In the genomic region with DNA sequence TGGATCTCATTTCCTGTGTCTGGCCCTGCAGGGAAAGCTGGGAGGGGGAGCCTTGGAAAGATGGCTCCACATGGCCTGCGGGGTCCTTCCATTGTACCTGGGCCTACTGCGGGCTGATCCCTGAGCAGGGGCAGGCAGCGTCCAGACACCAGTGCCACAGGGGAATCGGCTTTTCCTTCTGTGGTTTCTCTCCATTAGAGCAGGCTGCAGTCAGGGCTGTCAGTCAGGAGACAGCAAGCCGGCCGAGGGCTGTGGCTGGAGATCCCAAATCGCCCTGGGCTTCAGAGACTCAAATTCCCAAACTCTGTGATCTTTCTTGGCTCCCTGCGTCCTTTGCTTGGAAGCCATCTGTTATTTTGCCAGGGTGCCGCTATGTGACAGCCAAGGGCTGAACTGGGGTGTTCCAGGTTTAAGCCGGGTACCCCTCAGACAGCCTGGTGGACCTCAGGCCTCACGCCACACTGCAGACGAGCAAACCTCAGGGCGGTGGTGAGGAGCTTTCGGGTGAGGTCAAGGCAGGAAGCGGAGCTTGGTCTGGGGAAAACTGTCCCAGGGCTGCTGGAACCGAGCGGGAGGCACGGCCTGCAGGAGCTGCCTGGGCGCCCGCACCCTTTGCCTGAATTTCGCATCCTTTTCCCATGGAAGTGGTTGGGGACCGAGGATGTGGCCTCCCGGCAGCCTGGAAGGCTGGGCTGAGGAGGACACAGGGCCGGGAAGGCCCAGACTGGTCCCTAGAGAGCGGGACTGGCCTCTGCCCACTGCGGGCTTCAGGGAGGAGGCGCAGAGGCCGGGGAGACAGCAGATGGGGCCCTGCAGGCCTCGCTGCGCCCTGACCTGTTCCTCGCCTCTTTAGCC, we compare ENCODE assay signal across 1 cellular context.
TF ChIP-seq lines count a peak whose summit lies in the region.

No MANE protein-coding gene starts in this region.

TF ChIP-seq in HepG2, 621 proteins besides CTCF, POLR2A, EP300 and RAD21:
- TF ChIP-seq HNRNPLL (IDR thresholded peaks at IDR 0.05; ENCODE audit: low read depth, low read length, poor library complexity, severe bottlenecking) (no peak), ZNF225 (CRISPR knock-in tag; IDR thresholded peaks at IDR 0.05) (0 out of 2 replicates have a peak, but pooled peaks have one; percentile 24), KDM6A (CRISPR knock-in tag; IDR thresholded peaks at IDR 0.05; ENCODE audit: low read depth) (no peak), ZNF367 (CRISPR knock-in tag; IDR thresholded peaks at IDR 0.05; ENCODE audit: borderline replicate concordance) (no peak), ZNF274 (CRISPR knock-in tag; IDR thresholded peaks at IDR 0.05) (0 out of 2 replicates have a peak, but pooled peaks have one; percentile 41), ZNF543 (CRISPR knock-in tag; IDR thresholded peaks at IDR 0.05) (no peak), SP140L (CRISPR knock-in tag; IDR thresholded peaks at IDR 0.05; ENCODE audit: borderline replicate concordance) (no peak), ZFY (CRISPR knock-in tag; IDR thresholded peaks at IDR 0.05) (peak; percentile 35; the same call in 1 of the 2 replicates), ZBTB7A (CRISPR knock-in tag; IDR thresholded peaks at IDR 0.05) (no peak), PCBP2 (optimal IDR thresholded peaks at IDR 0.05; ENCODE audit: low read depth, low read length, poor library complexity, severe bottlenecking) (no peak)
- TF ChIP-seq, protein P1, sequence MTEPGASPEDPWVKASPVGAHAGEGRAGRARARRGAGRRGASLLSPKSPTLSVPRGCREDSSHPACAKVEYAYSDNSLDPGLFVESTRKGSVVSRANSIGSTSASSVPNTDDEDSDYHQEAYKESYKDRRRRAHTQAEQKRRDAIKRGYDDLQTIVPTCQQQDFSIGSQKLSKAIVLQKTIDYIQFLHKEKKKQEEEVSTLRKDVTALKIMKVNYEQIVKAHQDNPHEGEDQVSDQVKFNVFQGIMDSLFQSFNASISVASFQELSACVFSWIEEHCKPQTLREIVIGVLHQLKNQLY (CRISPR knock-in tag; IDR thresholded peaks at IDR 0.05): no peak
- TF ChIP-seq, protein P2, sequence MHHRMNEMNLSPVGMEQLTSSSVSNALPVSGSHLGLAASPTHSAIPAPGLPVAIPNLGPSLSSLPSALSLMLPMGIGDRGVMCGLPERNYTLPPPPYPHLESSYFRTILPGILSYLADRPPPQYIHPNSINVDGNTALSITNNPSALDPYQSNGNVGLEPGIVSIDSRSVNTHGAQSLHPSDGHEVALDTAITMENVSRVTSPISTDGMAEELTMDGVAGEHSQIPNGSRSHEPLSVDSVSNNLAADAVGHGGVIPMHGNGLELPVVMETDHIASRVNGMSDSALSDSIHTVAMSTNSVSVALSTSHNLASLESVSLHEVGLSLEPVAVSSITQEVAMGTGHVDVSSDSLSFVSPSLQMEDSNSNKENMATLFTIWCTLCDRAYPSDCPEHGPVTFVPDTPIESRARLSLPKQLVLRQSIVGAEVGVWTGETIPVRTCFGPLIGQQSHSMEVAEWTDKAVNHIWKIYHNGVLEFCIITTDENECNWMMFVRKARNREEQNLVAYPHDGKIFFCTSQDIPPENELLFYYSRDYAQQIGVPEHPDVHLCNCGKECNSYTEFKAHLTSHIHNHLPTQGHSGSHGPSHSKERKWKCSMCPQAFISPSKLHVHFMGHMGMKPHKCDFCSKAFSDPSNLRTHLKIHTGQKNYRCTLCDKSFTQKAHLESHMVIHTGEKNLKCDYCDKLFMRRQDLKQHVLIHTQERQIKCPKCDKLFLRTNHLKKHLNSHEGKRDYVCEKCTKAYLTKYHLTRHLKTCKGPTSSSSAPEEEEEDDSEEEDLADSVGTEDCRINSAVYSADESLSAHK (CRISPR knock-in tag; IDR thresholded peaks at IDR 0.05; ENCODE audit: borderline replicate concordance): no peak
- TF ChIP-seq, protein P3, sequence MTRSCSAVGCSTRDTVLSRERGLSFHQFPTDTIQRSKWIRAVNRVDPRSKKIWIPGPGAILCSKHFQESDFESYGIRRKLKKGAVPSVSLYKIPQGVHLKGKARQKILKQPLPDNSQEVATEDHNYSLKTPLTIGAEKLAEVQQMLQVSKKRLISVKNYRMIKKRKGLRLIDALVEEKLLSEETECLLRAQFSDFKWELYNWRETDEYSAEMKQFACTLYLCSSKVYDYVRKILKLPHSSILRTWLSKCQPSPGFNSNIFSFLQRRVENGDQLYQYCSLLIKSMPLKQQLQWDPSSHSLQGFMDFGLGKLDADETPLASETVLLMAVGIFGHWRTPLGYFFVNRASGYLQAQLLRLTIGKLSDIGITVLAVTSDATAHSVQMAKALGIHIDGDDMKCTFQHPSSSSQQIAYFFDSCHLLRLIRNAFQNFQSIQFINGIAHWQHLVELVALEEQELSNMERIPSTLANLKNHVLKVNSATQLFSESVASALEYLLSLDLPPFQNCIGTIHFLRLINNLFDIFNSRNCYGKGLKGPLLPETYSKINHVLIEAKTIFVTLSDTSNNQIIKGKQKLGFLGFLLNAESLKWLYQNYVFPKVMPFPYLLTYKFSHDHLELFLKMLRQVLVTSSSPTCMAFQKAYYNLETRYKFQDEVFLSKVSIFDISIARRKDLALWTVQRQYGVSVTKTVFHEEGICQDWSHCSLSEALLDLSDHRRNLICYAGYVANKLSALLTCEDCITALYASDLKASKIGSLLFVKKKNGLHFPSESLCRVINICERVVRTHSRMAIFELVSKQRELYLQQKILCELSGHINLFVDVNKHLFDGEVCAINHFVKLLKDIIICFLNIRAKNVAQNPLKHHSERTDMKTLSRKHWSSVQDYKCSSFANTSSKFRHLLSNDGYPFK (CRISPR knock-in tag; IDR thresholded peaks at IDR 0.05; ENCODE audit: borderline replicate concordance): 0 out of 2 replicates have a peak, but pooled peaks have one; percentile 1
- TF ChIP-seq, protein P4, sequence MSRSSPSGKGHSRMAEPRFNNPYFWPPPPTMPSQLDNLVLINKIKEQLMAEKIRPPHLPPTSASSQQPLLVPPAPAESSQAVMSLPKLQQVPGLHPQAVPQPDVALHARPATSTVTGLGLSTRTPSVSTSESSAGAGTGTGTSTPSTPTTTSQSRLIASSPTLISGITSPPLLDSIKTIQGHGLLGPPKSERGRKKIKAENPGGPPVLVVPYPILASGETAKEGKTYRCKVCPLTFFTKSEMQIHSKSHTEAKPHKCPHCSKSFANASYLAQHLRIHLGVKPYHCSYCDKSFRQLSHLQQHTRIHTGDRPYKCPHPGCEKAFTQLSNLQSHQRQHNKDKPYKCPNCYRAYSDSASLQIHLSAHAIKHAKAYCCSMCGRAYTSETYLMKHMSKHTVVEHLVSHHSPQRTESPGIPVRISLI (CRISPR knock-in tag; IDR thresholded peaks at IDR 0.05; ENCODE audit: borderline replicate concordance): no peak
- TF ChIP-seq, protein P5, sequence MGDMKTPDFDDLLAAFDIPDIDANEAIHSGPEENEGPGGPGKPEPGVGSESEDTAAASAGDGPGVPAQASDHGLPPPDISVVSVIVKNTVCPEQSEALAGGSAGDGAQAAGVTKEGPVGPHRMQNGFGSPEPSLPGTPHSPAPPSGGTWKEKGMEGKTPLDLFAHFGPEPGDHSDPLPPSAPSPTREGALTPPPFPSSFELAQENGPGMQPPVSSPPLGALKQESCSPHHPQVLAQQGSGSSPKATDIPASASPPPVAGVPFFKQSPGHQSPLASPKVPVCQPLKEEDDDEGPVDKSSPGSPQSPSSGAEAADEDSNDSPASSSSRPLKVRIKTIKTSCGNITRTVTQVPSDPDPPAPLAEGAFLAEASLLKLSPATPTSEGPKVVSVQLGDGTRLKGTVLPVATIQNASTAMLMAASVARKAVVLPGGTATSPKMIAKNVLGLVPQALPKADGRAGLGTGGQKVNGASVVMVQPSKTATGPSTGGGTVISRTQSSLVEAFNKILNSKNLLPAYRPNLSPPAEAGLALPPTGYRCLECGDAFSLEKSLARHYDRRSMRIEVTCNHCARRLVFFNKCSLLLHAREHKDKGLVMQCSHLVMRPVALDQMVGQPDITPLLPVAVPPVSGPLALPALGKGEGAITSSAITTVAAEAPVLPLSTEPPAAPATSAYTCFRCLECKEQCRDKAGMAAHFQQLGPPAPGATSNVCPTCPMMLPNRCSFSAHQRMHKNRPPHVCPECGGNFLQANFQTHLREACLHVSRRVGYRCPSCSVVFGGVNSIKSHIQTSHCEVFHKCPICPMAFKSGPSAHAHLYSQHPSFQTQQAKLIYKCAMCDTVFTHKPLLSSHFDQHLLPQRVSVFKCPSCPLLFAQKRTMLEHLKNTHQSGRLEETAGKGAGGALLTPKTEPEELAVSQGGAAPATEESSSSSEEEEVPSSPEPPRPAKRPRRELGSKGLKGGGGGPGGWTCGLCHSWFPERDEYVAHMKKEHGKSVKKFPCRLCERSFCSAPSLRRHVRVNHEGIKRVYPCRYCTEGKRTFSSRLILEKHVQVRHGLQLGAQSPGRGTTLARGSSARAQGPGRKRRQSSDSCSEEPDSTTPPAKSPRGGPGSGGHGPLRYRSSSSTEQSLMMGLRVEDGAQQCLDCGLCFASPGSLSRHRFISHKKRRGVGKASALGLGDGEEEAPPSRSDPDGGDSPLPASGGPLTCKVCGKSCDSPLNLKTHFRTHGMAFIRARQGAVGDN (CRISPR knock-in tag; IDR thresholded peaks at IDR 0.05): peak; percentile 36
